In genomic region chr16:46785076-46785845, GRCh38 we compare ENCODE assay signal across 1 cellular context.
TF ChIP-seq lines count a peak whose summit lies in the region.

No MANE protein-coding gene starts in this region.

TF ChIP-seq in H1, 55 proteins besides CTCF, POLR2A, EP300 and RAD21:
- TF ChIP-seq SP2 (IDR thresholded peaks at IDR 0.05; ENCODE audit: low read length), result no peak
- no peak for TF ChIP-seq NRF1 (IDR thresholded peaks at IDR 0.05; ENCODE audit: low read depth, low read length)
- TF ChIP-seq SP1 (IDR thresholded peaks at IDR 0.05; ENCODE audit: low read depth, low read length), result no peak
- no peak for TF ChIP-seq POU5F1 (IDR thresholded peaks at IDR 0.05; ENCODE audit: low read depth, low read length)
- TF ChIP-seq CBX8 (IDR thresholded peaks at IDR 0.05; ENCODE audit: borderline replicate concordance, low read depth, low read length), result no peak
- no peak for TF ChIP-seq POLR2AphosphoS5 (IDR thresholded peaks at IDR 0.05; ENCODE audit: low read depth, low read length)
